In genomic region chr14:70908918-70909641, GRCh38 we compare ENCODE assay signal across 10 cellular contexts. TPM values are rescaled to one million over a fixed set of nuclear protein-coding genes. Genes with fewer than 3 reads are reported as not detected.
DNase-seq lines count a peak whose midpoint lies in the region; ATAC-seq and TF ChIP-seq lines count a peak whose summit lies in the region.
"Had no signal": no experiment of that assay in that cellular context is flagged by ENCODE, and none has a peak within 500 bp of the region (broad histone marks: within the 10 kb centered on the region; RNA-seq: fewer than 3 reads in every experiment).

No MANE protein-coding gene starts in this region.

- H3K27me3 Mint-ChIP-seq in activated T-cell treated with anti-CD3 and anti-CD28 coated beads, Interleukin-2, amount 50 U/mL, for 72 hours (ENCODE audit: low read depth) = no peaks in the 10 kb centered on the region

- ATAC-seq in activated T-cell treated with anti-CD3 and anti-CD28 coated beads, Interleukin-2, amount 50 U/mL, for 72 hours (replicated peaks in 1 of 2) = no peak
- ATAC-seq in right lobe of liver (no peak), HG02840 (IDR thresholded peaks at IDR 0.05; ENCODE audit: low FRiP score, unreplicated experiment) (no peak)

- no peaks in the 10 kb centered on the region for H3K9me3 Mint-ChIP-seq in activated T-cell treated with anti-CD3 and anti-CD28 coated beads, Interleukin-2, amount 50 U/mL, for 72 hours

- H3K4me1 Mint-ChIP-seq in activated T-cell treated with anti-CD3 and anti-CD28 coated beads, Interleukin-2, amount 50 U/mL, for 72 hours (ENCODE audit: low read depth) = peaks cover 74% of the 10 kb centered on the region

- H3K9me3 ChIP-seq in ascending aorta (no peaks in the 10 kb centered on the region), right lobe of liver (no peaks in the 10 kb centered on the region), tibial nerve (no peaks in the 10 kb centered on the region)

- H3K36me3 Mint-ChIP-seq in activated T-cell treated with anti-CD3 and anti-CD28 coated beads, Interleukin-2, amount 50 U/mL, for 72 hours (ENCODE audit: insufficient read depth in 2 of 2) = peaks cover 1 to 5% of the 10 kb centered on the region in 2 donors

- H3K4me1 ChIP-seq in ascending aorta (peaks cover 13 to 27% of the 10 kb centered on the region in 2 donors), right lobe of liver (peaks cover 0 to 32% (median 11%) of the 10 kb centered on the region in 4 donors), tibial nerve (peaks cover 0 to 59% (median 30%) of the 10 kb centered on the region in 4 donors)

- peak overlapping the region; percentile 96 to 99 for H3K4me3 Mint-ChIP-seq in activated T-cell treated with anti-CD3 and anti-CD28 coated beads, Interleukin-2, amount 50 U/mL, for 72 hours

- H3K27me3 ChIP-seq in ascending aorta (no peaks in the 10 kb centered on the region), right lobe of liver (no peaks in the 10 kb centered on the region), tibial nerve (no peaks in the 10 kb centered on the region)

- H3K27ac ChIP-seq in ascending aorta = peak overlapping the region; percentile 96 to 99
- H3K27ac ChIP-seq in right lobe of liver = peak overlapping the region; percentile 86 to 93 (median 92)
- peak overlapping the region; percentile 93 to 99 (median 97) for H3K27ac ChIP-seq in tibial nerve

- intact Hi-C loops in ascending aorta (cut with DNase I) = loop anchor here (2.0 to 5.0 kb wide), 2 partner anchors 92 to 1142 kb away; partner anchors contain the start of gene SRSF5
- intact Hi-C loops in right lobe of liver (cut with DNase I) = loop anchor here in 1 of 2 donors (5.0 kb wide), 1 partner anchor 87 kb away; no protein-coding TSS in a partner anchor

- DNase-seq in activated T-cell treated with anti-CD3 and anti-CD28 coated beads, Interleukin-2, amount 50 U/mL, for 72 hours = no peak
- no peak for DNase-seq in activated T-cell treated with anti-CD3 and anti-CD28 coated beads, Interleukin-2, amount 50 U/mL, for 48 hours
- DNase-seq in ascending aorta (ENCODE audit: low spot score in 2 of 2) (no peak), right lobe of liver (no peak), tibial nerve (ENCODE audit: low spot score in 2 of 2) (no peak), C1 segment of cervical spinal cord (lab: John Stamatoyannopoulos, UW) (no peak)
- DNase-seq in activated CD4-positive, CD25-positive, alpha-beta regulatory T cell treated with anti-CD3 and anti-CD28 coated beads, Interleukin-2, amount 50 U/mL, for 72 hours = no peak
- DNase-seq: GF-D8, NCI-H1436 had no signal

- H3K36me3 ChIP-seq in ascending aorta (no peaks in the 10 kb centered on the region), right lobe of liver (no peaks in the 10 kb centered on the region), tibial nerve (no peaks in the 10 kb centered on the region)

- TF ChIP-seq EP300 in tibial nerve (IDR thresholded peaks at IDR 0.05) = no peak

- no peak for TF ChIP-seq POLR2A in right lobe of liver (IDR thresholded peaks at IDR 0.05)
- no peak for TF ChIP-seq POLR2A in tibial nerve (IDR thresholded peaks at IDR 0.05)

- peak overlapping the region; percentile 98 for H3K27ac Mint-ChIP-seq in activated T-cell treated with anti-CD3 and anti-CD28 coated beads, Interleukin-2, amount 50 U/mL, for 72 hours

- no peak for TF ChIP-seq CTCF in ascending aorta (IDR thresholded peaks at IDR 0.05)
- TF ChIP-seq CTCF in right lobe of liver (IDR thresholded peaks at IDR 0.05) = no peak
- no peak for TF ChIP-seq CTCF in tibial nerve (IDR thresholded peaks at IDR 0.05)

- 9% methylated on average over 6 of the region's 6 CpGs for WGBS in right lobe of liver (ENCODE audit: insufficient coverage, low coverage, low lambda C conversion rate, missing lambda C conversion rate)
- WGBS in tibial nerve, 2 donors = 17% methylated on average over 6 of the region's 6 CpGs

- peak overlapping the region; percentile 93 for H3K4me3 ChIP-seq in ascending aorta
- peak overlapping the region; percentile 75 to 94 (median 90) for H3K4me3 ChIP-seq in right lobe of liver
- H3K4me3 ChIP-seq in tibial nerve = peak overlapping the region; percentile 78 to 99 (median 96)

RNA-seq across cellular contexts. Expression of gene PCNX1, which starts 1.8 kb away (rescaled TPM):
- total RNA-seq in activated T-cell treated with anti-CD3 and anti-CD28 coated beads, Interleukin-2, amount 50 U/mL, for 72 hours = 10 to 100 TPM; 83.3 to 85.8 TPM
- total RNA-seq in ascending aorta (73.1 TPM), right lobe of liver (10 to 100 TPM; 25.4 to 33.2 (median 29.3) TPM), tibial nerve (10 to 100 TPM; 41.8 to 83.1 (median 50.5) TPM)
